21 cellular contexts compared by ENCODE assay signal in the genomic region with DNA sequence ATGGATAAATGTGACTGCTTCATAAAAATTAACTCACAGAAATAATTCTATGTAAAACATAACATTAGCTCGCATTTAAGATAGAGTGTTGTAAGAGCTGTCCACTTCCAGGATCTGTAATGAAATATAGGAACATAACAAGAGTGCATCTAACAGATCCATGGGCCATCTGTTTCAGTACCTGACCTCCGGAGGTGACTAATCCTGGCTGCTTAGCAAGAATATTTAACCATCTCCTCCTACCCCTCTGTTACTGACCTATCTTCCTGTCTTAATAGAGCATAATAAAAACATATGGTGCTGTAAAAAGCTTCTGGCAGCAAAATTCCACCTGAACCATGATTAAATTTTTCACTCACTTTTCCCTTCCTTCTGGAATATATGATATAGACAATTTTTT. TPM values are rescaled to one million over a fixed set of nuclear protein-coding genes. Genes with fewer than 3 reads are reported as not detected.
"Had no signal": no experiment of that assay in that cellular context is flagged by ENCODE, and none has a peak within 500 bp of the region (broad histone marks: within the 10 kb centered on the region; RNA-seq: fewer than 3 reads in every experiment).

No MANE protein-coding gene starts in this region.

- H3K36me3 Mint-ChIP-seq: stimulated activated naive B cell treated with anti-CD40 and anti-IgM and Interleukin-4, amounts not matched to agents 10 μg/mL and 1 μg/mL and 100 μg/mL, for 72 hours had no signal

- H3K4me1 Mint-ChIP-seq: naive thymus-derived CD8-positive, alpha-beta T cell; neural crest cell; stimulated activated naive B cell treated with anti-CD40 and anti-IgM and Interleukin-4, amounts not matched to agents 10 μg/mL and 1 μg/mL and 100 μg/mL, for 72 hours; stimulated activated naive CD8-positive, alpha-beta T cell treated with anti-CD3 and anti-CD28 coated beads, Interleukin-15, amount 100 ng/mL, for 72 hours had no signal

- DNase-seq: effector memory CD8-positive, alpha-beta T cell; esophagus squamous epithelium; foreskin keratinocyte; heart right ventricle; hypothalamus; islet precursor cell; mammary epithelial cell; mucosa of descending colon; naive thymus-derived CD8-positive, alpha-beta T cell; nucleus accumbens; ovary; sigmoid colon; stimulated activated CD4-positive, alpha-beta T cell treated with anti-CD3 and anti-CD28 coated beads, Interleukin-2, amount 100 ng/mL, for 24 hours; stimulated activated CD4-positive, alpha-beta T cell treated with anti-CD3 and anti-CD28 coated beads, Interleukin-4, amount 100 ng/mL, for 4 hours; stimulated activated naive B cell treated with anti-CD40 and anti-IgM and Interleukin-4, amounts not matched to agents 10 μg/mL and 1 μg/mL and 100 μg/mL, for 72 hours; stimulated activated naive CD8-positive, alpha-beta T cell treated with anti-CD3 and anti-CD28 coated beads, Interleukin-15, amount 100 ng/mL, for 72 hours; testis; upper lobe of right lung had no signal

- H3K4me3 Mint-ChIP-seq: dendritic cell treated with granulocyte-macrophage colony-stimulating factor and Interleukin-4, amounts not matched to agents 40 ng/mL and 50 ng/mL, for 4 days; effector memory CD8-positive, alpha-beta T cell; naive thymus-derived CD8-positive, alpha-beta T cell; neural crest cell; stimulated activated naive B cell treated with anti-CD40 and anti-IgM and Interleukin-4, amounts not matched to agents 10 μg/mL and 1 μg/mL and 100 μg/mL, for 72 hours; stimulated activated naive CD8-positive, alpha-beta T cell treated with anti-CD3 and anti-CD28 coated beads, Interleukin-15, amount 100 ng/mL, for 72 hours had no signal

- H3K9me3 Mint-ChIP-seq: dendritic cell treated with granulocyte-macrophage colony-stimulating factor and Interleukin-4, amounts not matched to agents 40 ng/mL and 50 ng/mL, for 4 days; neural crest cell had no signal

- ATAC-seq: effector memory CD8-positive, alpha-beta T cell; foreskin keratinocyte; heart right ventricle; left lobe of liver; mucosa of descending colon; naive thymus-derived CD8-positive, alpha-beta T cell; stimulated activated naive B cell treated with anti-CD40 and anti-IgM and Interleukin-4, amounts not matched to agents 10 μg/mL and 1 μg/mL and 100 μg/mL, for 72 hours; stimulated activated naive CD8-positive, alpha-beta T cell treated with anti-CD3 and anti-CD28 coated beads, Interleukin-15, amount 100 ng/mL, for 72 hours; upper lobe of right lung had no signal

- H3K27me3 Mint-ChIP-seq: dendritic cell treated with granulocyte-macrophage colony-stimulating factor and Interleukin-4, amounts not matched to agents 40 ng/mL and 50 ng/mL, for 4 days; effector memory CD8-positive, alpha-beta T cell; stimulated activated naive B cell treated with anti-CD40 and anti-IgM and Interleukin-4, amounts not matched to agents 10 μg/mL and 1 μg/mL and 100 μg/mL, for 72 hours; stimulated activated naive CD8-positive, alpha-beta T cell treated with anti-CD3 and anti-CD28 coated beads, Interleukin-15, amount 100 ng/mL, for 72 hours had no signal

- H3K27ac Mint-ChIP-seq: dendritic cell treated with granulocyte-macrophage colony-stimulating factor and Interleukin-4, amounts not matched to agents 40 ng/mL and 50 ng/mL, for 4 days; effector memory CD8-positive, alpha-beta T cell; naive thymus-derived CD8-positive, alpha-beta T cell; stimulated activated naive B cell treated with anti-CD40 and anti-IgM and Interleukin-4, amounts not matched to agents 10 μg/mL and 1 μg/mL and 100 μg/mL, for 72 hours; stimulated activated naive CD8-positive, alpha-beta T cell treated with anti-CD3 and anti-CD28 coated beads, Interleukin-15, amount 100 ng/mL, for 72 hours had no signal

RNA-seq across cellular contexts. Expression of a gene that starts 7.1 kb away (rescaled TPM):
- total RNA-seq: foreskin keratinocyte; mammary epithelial cell; naive thymus-derived CD8-positive, alpha-beta T cell had no signal
